ENCODE assay signal across 27 cellular contexts in genomic region chr5:156803404-156803803, GRCh38. TPM values are rescaled to one million over a fixed set of nuclear protein-coding genes. Genes with fewer than 3 reads are reported as not detected.
"Had no signal": no experiment of that assay in that cellular context is flagged by ENCODE, and none has a peak within 500 bp of the region (broad histone marks: within the 10 kb centered on the region; RNA-seq: fewer than 3 reads in every experiment).

No MANE protein-coding gene starts in this region.

- H3K9me3 Mint-ChIP-seq: natural killer cell had no signal

- H3K27ac ChIP-seq: coronary artery, hepatocyte, left lung, lower lobe of right lung, neural progenitor cell, ovary, stomach had no signal

- H3K9me3 ChIP-seq: lower lobe of right lung, ovary had no signal

- H3K27ac Mint-ChIP-seq: endodermal cell, memory B cell, mesothelial cell of epicardium, natural killer cell, neural progenitor cell, progenitor cell of endocrine pancreas had no signal

- DNase-seq: effector CD4-positive, alpha-beta T cell; endodermal cell; erythroblast; foreskin melanocyte; head of caudate nucleus; kidney glomerular epithelial cell; left lung; lower lobe of right lung; natural killer cell; nucleus accumbens; ovary; right cardiac atrium; small intestine; stimulated activated CD4-positive, alpha-beta T cell treated with anti-CD3 and anti-CD28 coated beads, Interleukin-12 subunit alpha, Interleukin-12 subunit beta, amount 100 ng/mL, for 4 hours; stimulated activated naive CD4-positive, alpha-beta T cell; stomach; substantia nigra; trophoblast cell had no signal

- H2AFZ ChIP-seq: hepatocyte had no signal

- H3K4me1 Mint-ChIP-seq: memory B cell had no signal

- H3K4me3 Mint-ChIP-seq: endodermal cell, memory B cell, mesothelial cell of epicardium, natural killer cell, neural progenitor cell had no signal

- H3K4me3 ChIP-seq: coronary artery, hepatocyte, left lung, lower lobe of right lung, neural progenitor cell, ovary, stomach had no signal

- H3K4me2 ChIP-seq: hepatocyte, neural progenitor cell had no signal

- H3K79me2 ChIP-seq: hepatocyte had no signal

- H3K27me3 Mint-ChIP-seq: progenitor cell of endocrine pancreas had no signal

- H3K9ac ChIP-seq: neural progenitor cell had no signal

- H3K36me3 ChIP-seq: left lung, lower lobe of right lung, neural progenitor cell, ovary, stomach had no signal

- H3K27me3 ChIP-seq: hepatocyte, left lung, neural progenitor cell, ovary, stomach had no signal

- H3K4me1 ChIP-seq: left lung, lower lobe of right lung, stomach had no signal

- H3K36me3 Mint-ChIP-seq: memory B cell, mesothelial cell of epicardium, natural killer cell, neural progenitor cell had no signal

RNA-seq across cellular contexts. Expression of gene PPP1R2B, which starts 46.7 kb away (rescaled TPM):
- total RNA-seq: endodermal cell, endothelial cell of umbilical vein, hepatocyte, left lung, lower lobe of right lung, mesothelial cell of epicardium, mucosa of gallbladder, myocyte, ovary, progenitor cell of endocrine pancreas, right cardiac atrium, stomach had no signal
